In genomic region chr6:127489248-127489647, GRCh38 we compare ENCODE assay signal across 31 cellular contexts. TPM values are rescaled to one million over a fixed set of nuclear protein-coding genes. Genes with fewer than 3 reads are reported as not detected.
"Had no signal": no experiment of that assay in that cellular context is flagged by ENCODE, and none has a peak within 500 bp of the region (broad histone marks: within the 10 kb centered on the region; RNA-seq: fewer than 3 reads in every experiment).

No MANE protein-coding gene starts in this region.

- H3K9me3 Mint-ChIP-seq: dendritic cell treated with granulocyte-macrophage colony-stimulating factor and Interleukin-4, amounts not matched to agents 40 ng/mL and 50 ng/mL, for 4 days; effector memory CD8-positive, alpha-beta T cell; endodermal cell had no signal

- H3K9me3 ChIP-seq: colonic mucosa, esophagus muscularis mucosa, esophagus squamous epithelium, gastrocnemius medialis, gastroesophageal sphincter had no signal

- H3K79me2 ChIP-seq: hepatocyte had no signal

- H3K4me2 ChIP-seq: hepatocyte had no signal

- ATAC-seq: effector memory CD8-positive, alpha-beta T cell; esophagus mucosa; foreskin keratinocyte; gastrocnemius medialis; gastroesophageal sphincter; heart left ventricle; heart right ventricle had no signal

- H3K27ac ChIP-seq: colonic mucosa, coronary artery, dorsolateral prefrontal cortex, epithelial cell of prostate, esophagus muscularis mucosa, esophagus squamous epithelium, foreskin keratinocyte, gastrocnemius medialis, gastroesophageal sphincter, heart left ventricle, heart right ventricle, hepatocyte had no signal

- DNase-seq: colonic mucosa; cortex of kidney; dermis blood vessel endothelial cell; dorsolateral prefrontal cortex; effector CD4-positive, alpha-beta T cell; effector CD8-positive, alpha-beta T cell; effector memory CD4-positive, alpha-beta T cell; effector memory CD8-positive, alpha-beta T cell; endodermal cell; erythroblast; esophagus squamous epithelium; foreskin fibroblast; foreskin keratinocyte; foreskin melanocyte; gastrocnemius medialis; glutamatergic neuron; head of caudate nucleus; heart left ventricle; heart right ventricle had no signal

- H3K4me1 ChIP-seq: colonic mucosa, foreskin keratinocyte had no signal

- H3K27ac Mint-ChIP-seq: dendritic cell treated with granulocyte-macrophage colony-stimulating factor and Interleukin-4, amounts not matched to agents 40 ng/mL and 50 ng/mL, for 4 days; effector memory CD8-positive, alpha-beta T cell; endodermal cell had no signal

- H3K27me3 ChIP-seq: colonic mucosa, dorsolateral prefrontal cortex, esophagus muscularis mucosa, esophagus squamous epithelium, gastrocnemius medialis, gastroesophageal sphincter, heart left ventricle, heart right ventricle, hepatocyte had no signal

- FAIRE-seq: colon, endometrium, endothelial cell of umbilical vein, frontal cortex had no signal

- H2AFZ ChIP-seq: hepatocyte had no signal

- H3K4me1 Mint-ChIP-seq: endodermal cell had no signal

- H3K4me3 ChIP-seq: colonic mucosa, coronary artery, dorsolateral prefrontal cortex, esophagus muscularis mucosa, esophagus squamous epithelium, gastrocnemius medialis, gastroesophageal sphincter, heart left ventricle, heart right ventricle, hepatocyte had no signal

- H3K36me3 ChIP-seq: colonic mucosa, esophagus muscularis mucosa, esophagus squamous epithelium, gastrocnemius medialis, gastroesophageal sphincter, heart left ventricle had no signal

- H3K4me3 Mint-ChIP-seq: dendritic cell treated with granulocyte-macrophage colony-stimulating factor and Interleukin-4, amounts not matched to agents 40 ng/mL and 50 ng/mL, for 4 days; effector memory CD8-positive, alpha-beta T cell; endodermal cell had no signal

RNA-seq across cellular contexts. Expression of gene KIAA0408, which starts 30.1 kb away (rescaled TPM):
- total RNA-seq: dermis microvascular lymphatic vessel endothelial cell, endothelial cell of umbilical vein, foreskin keratinocyte had no signal
- polyA plus RNA-seq: endothelial cell of umbilical vein, foreskin keratinocyte had no signal
